ENCODE assay signal across 18 cellular contexts in genomic region chr5:142642427-142642826, GRCh38. TPM values are rescaled to one million over a fixed set of nuclear protein-coding genes. Genes with fewer than 3 reads are reported as not detected.
DNase-seq lines count a peak whose midpoint lies in the region; ATAC-seq, FAIRE-seq and TF ChIP-seq lines count a peak whose summit lies in the region.
"Had no signal": no experiment of that assay in that cellular context is flagged by ENCODE, and none has a peak within 500 bp of the region (broad histone marks: within the 10 kb centered on the region; RNA-seq: fewer than 3 reads in every experiment).

No MANE protein-coding gene starts in this region.

- H3K4me3 ChIP-seq in parathyroid adenoma (ENCODE audit: low read depth, low read length) (no peak overlapping the region), HepG2 (replicated peaks in 1 of 3; ENCODE audit: insufficient read depth in 1 of 3, low read depth in 2 of 3, low read length in 3 of 3) (no peak overlapping the region), heart right ventricle (no peak overlapping the region)
- H3K4me3 ChIP-seq: GM23248 had no signal

- POLR2A ChIA-PET in HepG2 (lab: Yijun Ruan, JAX), result no interaction called here

- H2AFZ ChIP-seq in parathyroid adenoma (peak overlapping the region; percentile 67), HepG2 (ENCODE audit: low read length) (no peak overlapping the region)
- H2AFZ ChIP-seq: GM23248 had no signal

- TF ChIP-seq EP300 in HepG2 (IDR thresholded peaks at IDR 0.05; ENCODE audit: low read depth in 2 of 2, low read length in 2 of 2) (no peak), HepG2 (CRISPR knock-in tag; IDR thresholded peaks at IDR 0.05; ENCODE audit: borderline replicate concordance) (no peak)

- whole genome bisulfite sequencing in HepG2 (ENCODE audit: low lambda C conversion rate), result 44% methylated on average over 3 of the region's 3 CpGs
- 79 to 87% methylated on average over 3 of the region's 3 CpGs for WGBS in heart right ventricle, 2 donors

- in situ Hi-C loops in GM13977 (cut with MboI; ENCODE audit: low pct_unique_long_range_greater_than_20kb, low sequenced_read_pairs, unreplicated experiment), result no loop called here
- in situ Hi-C loops in HepG2 (cut with HindIII; ENCODE audit: extremely low pct_ligation_motif_present, low pct_unique_long_range_greater_than_20kb), result no loop called here

- H3K4me1 ChIP-seq in parathyroid adenoma (peaks cover 46% of the 10 kb centered on the region), HepG2 (ENCODE audit: insufficient read depth, low read length) (0 out of 2 replicates have a peak, but pooled peaks cover 10% of the 10 kb centered on the region), heart right ventricle (peaks cover 11 to 64% (median 23%) of the 10 kb centered on the region in 9 donors)
- H3K4me1 ChIP-seq: BE2C had no signal

- no peaks in the 10 kb centered on the region for H3K9me3 ChIP-seq in parathyroid adenoma (ENCODE audit: control insufficient read depth, low read length)
- H3K9me3 ChIP-seq in HepG2 (ENCODE audit: low read length), result no peaks in the 10 kb centered on the region
- H3K9me3 ChIP-seq in heart right ventricle, result no peaks in the 10 kb centered on the region
- H3K9me3 ChIP-seq: BE2C had no signal

- no peak overlapping the region for H3K9ac ChIP-seq in parathyroid adenoma
- H3K9ac ChIP-seq in HepG2 (ENCODE audit: insufficient read depth, low read depth, low read length), result no peak overlapping the region
- H3K9ac ChIP-seq: GM23248 had no signal

- H3K4me2 ChIP-seq in parathyroid adenoma (ENCODE audit: low read length) (no peak overlapping the region), HepG2 (ENCODE audit: low read depth, low read length) (no peak overlapping the region)

- ATAC-seq in HepG2, result no peak
- ATAC-seq in heart right ventricle, result no peak
- ATAC-seq: CD8-positive, alpha-beta T cell had no signal

- CTCF ChIA-PET in HepG2 (lab: Yijun Ruan, JAX; ENCODE audit: low intra/inter-chr PET ratio, low total read pairs), result no interaction called here

- no peak for TF ChIP-seq POLR2A in HepG2 (IDR thresholded peaks at IDR 0.05; ENCODE audit: insufficient read depth in 1 of 2, low read depth in 2 of 2, low read length in 2 of 2)

- H3K27me3 ChIP-seq in parathyroid adenoma (ENCODE audit: control insufficient read depth, insufficient read depth, low read length) (no peaks in the 10 kb centered on the region), HepG2 (ENCODE audit: control insufficient read depth in 1 of 2, insufficient read depth in 2 of 2, low read length in 2 of 2) (peaks cover 0 to 6% of the 10 kb centered on the region in 2 experiments; a peak in 3 of 5 replicates), heart right ventricle (no peaks in the 10 kb centered on the region)
- H3K27me3 ChIP-seq: BE2C had no signal

- no TSS peak for BruUV-seq in HepG2 (replicated peaks; lab: Mats Ljungman, UMichigan)

- no peaks in the 10 kb centered on the region for H3K79me2 ChIP-seq in parathyroid adenoma
- H3K79me2 ChIP-seq in HepG2 (ENCODE audit: insufficient read depth, low read length), result no peaks in the 10 kb centered on the region

- H3K36me3 ChIP-seq in parathyroid adenoma (ENCODE audit: control insufficient read depth, insufficient read depth, low read length), result no peaks in the 10 kb centered on the region
- H3K36me3 ChIP-seq in HepG2 (replicated peaks in 1 of 2; ENCODE audit: control insufficient read depth in 1 of 2, insufficient read depth in 2 of 2, low read length in 2 of 2), result no peaks in the 10 kb centered on the region
- no peaks in the 10 kb centered on the region for H3K36me3 ChIP-seq in heart right ventricle
- H3K36me3 ChIP-seq: BE2C had no signal

- H4K20me1 ChIP-seq in HepG2 (ENCODE audit: insufficient read depth, low read length), result no peaks in the 10 kb centered on the region

- TF ChIP-seq CTCF in parathyroid adenoma (IDR thresholded peaks at IDR 0.05), result no peak
- TF ChIP-seq CTCF in GM13977 (IDR thresholded peaks at IDR 0.05; ENCODE audit: extremely low read depth, insufficient read depth, missing control alignments), result no peak
- TF ChIP-seq CTCF in GM20000 (IDR thresholded peaks at IDR 0.05; ENCODE audit: extremely low read depth, missing control alignments), result no peak
- TF ChIP-seq CTCF in HepG2 (CRISPR knock-in tag; IDR thresholded peaks at IDR 0.05), result no peak
- TF ChIP-seq CTCF in heart right ventricle (IDR thresholded peaks at IDR 0.05), result no peak

- H3K27ac ChIP-seq in cingulate gyrus (ENCODE audit: low read depth, low read length) (peak overlapping the region; percentile 23), parathyroid adenoma (peak overlapping the region; percentile 70), HepG2 (ENCODE audit: extremely low read length, insufficient read depth, low read length) (no peak overlapping the region), heart right ventricle (peak overlapping the region in 1 of 10 donors; percentile 15)
- H3K27ac ChIP-seq: C4-2B, GM23248 had no signal

- intact Hi-C loops in HepG2 (cut with micrococcal nuclease; ENCODE audit: unreplicated experiment) (no loop called here), heart right ventricle (cut with DNase I) (no loop called here)

- TF ChIP-seq RAD21 in HepG2 (CRISPR knock-in tag; IDR thresholded peaks at IDR 0.05), result no peak

- no peak for FAIRE-seq in HepG2 (lab: Jason Lieb, UNC)
- FAIRE-seq: A204.1, D721Med had no signal

- DNase-seq in midbrain (lab: John Stamatoyannopoulos, UW) (peak; percentile 38), GM13977 (ENCODE audit: low spot score) (no peak), GM20000 (ENCODE audit: low spot score) (no peak), HepG2 (ENCODE audit: low spot score) (no peak), heart right ventricle (no peak)
- DNase-seq: BE2C; CD8-positive, alpha-beta T cell; COR-L47; DMS153; DND-41; GDM1; GM23248; H7 had no signal

TF ChIP-seq in HepG2, 621 proteins besides CTCF, POLR2A, EP300 and RAD21 (continues in another document):
- no peak for TF ChIP-seq ZNF441 (CRISPR knock-in tag; IDR thresholded peaks at IDR 0.05; ENCODE audit: borderline replicate concordance)
- no peak for TF ChIP-seq SNAPC4 (CRISPR knock-in tag; IDR thresholded peaks at IDR 0.05)
- TF ChIP-seq ZNF598 (CRISPR knock-in tag; IDR thresholded peaks at IDR 0.05; ENCODE audit: borderline replicate concordance), result no peak

RNA-seq across cellular contexts. Expression of gene FGF1, which starts 43.5 kb away (rescaled TPM):
- total RNA-seq in HepG2 (2016; rRNA removed; fragmentation: Illumina TruSeq; extraction: Trizol) (not detected in 2 replicates), heart right ventricle (100 to 1,000 TPM in 1 of 10 donors, 10 to 100 TPM in 9; 31.4 to 110 (median 58.4) TPM)
- total RNA-seq in HepG2 (2016; cell fraction: cytosol; rRNA removed; fragmentation: Illumina TruSeq; extraction: Trizol; ENCODE audit: low read depth), result 0.18 TPM in 1 of 2 replicates, not detected in the other
- not detected in 2 replicates for total RNA-seq in HepG2 (2016; cell fraction: insoluble cytoplasmic fraction; rRNA removed; fragmentation: Illumina TruSeq; extraction: Trizol)
- 0.07 and 0.12 TPM in 2 replicates for total RNA-seq in HepG2 (2016; cell fraction: membrane; rRNA removed; fragmentation: Illumina TruSeq; extraction: Trizol)
- not detected in 2 replicates for total RNA-seq in HepG2 (2016; cell fraction: nucleus; rRNA removed; fragmentation: Illumina TruSeq; extraction: Trizol)
- polyA plus RNA-seq in HepG2 (2011; rRNA removed) (not detected in 2 replicates), heart right ventricle (10 to 100 TPM in 1 of 2 donors, 1 to 10 TPM in 1; 5.1 to 17.6 TPM)
- not detected in 2 replicates for polyA plus RNA-seq in HepG2 (2011; cell fraction: cytosol; rRNA removed)
- not detected in 2 replicates for polyA plus RNA-seq in HepG2 (2011; cell fraction: nucleus; rRNA removed)
- not detected in 2 replicates for polyA plus RNA-seq in HepG2 (2012)
- not detected in 2 replicates for polyA plus RNA-seq in HepG2 (2016; cell fraction: cytosol; fragmentation: Illumina TruSeq; extraction: Trizol; ENCODE audit: low read depth)
- not detected in 2 replicates for polyA plus RNA-seq in HepG2 (2016; cell fraction: insoluble cytoplasmic fraction; fragmentation: Illumina TruSeq; extraction: Trizol; ENCODE audit: low read depth)
- polyA plus RNA-seq in HepG2 (2016; cell fraction: membrane; fragmentation: Illumina TruSeq; extraction: Trizol; ENCODE audit: low read depth), result not detected in 2 replicates
- not detected in 2 replicates for polyA plus RNA-seq in HepG2 (2016; cell fraction: nucleus; fragmentation: Illumina TruSeq; extraction: Trizol; ENCODE audit: insufficient read depth, low read depth)
- not detected in 2 replicates for polyA minus RNA-seq in HepG2 (2011; rRNA and poly(A)+ RNA removed; ENCODE audit: low replicate concordance)
- polyA minus RNA-seq in HepG2 (2011; cell fraction: cytosol; rRNA and poly(A)+ RNA removed), result not detected in 2 replicates
- not detected in 2 replicates for polyA minus RNA-seq in HepG2 (2011; cell fraction: nucleus; rRNA and poly(A)+ RNA removed)
- total RNA-seq: CD8-positive, alpha-beta T cell had no signal

Comparison
In these comparisons a context has a peak if more than half of its experiments do, and no peak if none do; other contexts are left out.
1. RNA of gene FGF1, which starts 43.5 kb away (total RNA-seq): 31.4 to 110 TPM in heart right ventricle; 0.07 to 0.18 TPM in HepG2; every median in the first group is over 10 times any median in the second.